17 cellular contexts compared by ENCODE assay signal in the genomic region with DNA sequence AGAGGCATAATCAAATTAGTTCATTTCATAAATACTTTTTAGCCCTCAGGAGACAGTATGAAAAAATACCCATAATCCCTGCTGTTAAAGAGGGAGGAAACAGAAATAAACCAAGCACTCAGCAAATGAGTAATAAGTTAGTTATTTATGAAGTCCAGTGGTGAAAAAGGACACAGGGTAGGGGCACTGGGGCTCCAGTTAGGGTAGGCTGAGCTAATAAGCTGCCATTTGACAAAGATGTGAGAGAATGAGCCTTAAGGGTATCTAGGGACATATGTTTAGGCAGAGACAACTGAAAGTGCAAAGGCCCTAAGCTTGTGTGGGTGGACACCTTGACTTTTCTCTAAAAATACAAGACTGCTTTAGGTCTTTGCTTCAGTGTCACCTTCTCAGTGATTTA.
DNase-seq lines count a peak whose midpoint lies in the region; ATAC-seq and TF ChIP-seq lines count a peak whose summit lies in the region.
"Had no signal": no experiment of that assay in that cellular context is flagged by ENCODE, and none has a peak within 500 bp of the region (broad histone marks: within the 10 kb centered on the region; RNA-seq: fewer than 3 reads in every experiment).

No MANE protein-coding gene starts in this region.

- H3K4me3 Mint-ChIP-seq in mesothelial cell of epicardium: no peak overlapping the region
- no peak overlapping the region for H3K4me3 Mint-ChIP-seq in chondrocyte (ENCODE audit: unreplicated experiment)
- H3K4me3 Mint-ChIP-seq: activated naive CD4-positive, alpha-beta T cell treated with anti-CD3 and anti-CD28 coated beads, Interleukin-2, amount 10 ng/mL, durations not matched to agents 7 days and 5 days; brain had no signal

- H3K9me3 Mint-ChIP-seq in mesothelial cell of epicardium (peaks cover 4% of the 10 kb centered on the region), chondrocyte (ENCODE audit: low read depth) (no peaks in the 10 kb centered on the region)
- H3K9me3 Mint-ChIP-seq: activated naive CD4-positive, alpha-beta T cell treated with anti-CD3 and anti-CD28 coated beads, Interleukin-2, amount 10 ng/mL, durations not matched to agents 7 days and 5 days; brain had no signal

- peaks cover 3% of the 10 kb centered on the region; the same call in 1 of the 2 replicates for H3K4me1 ChIP-seq in OCI-LY3 (ENCODE audit: low read length)
- no peaks in the 10 kb centered on the region for H3K4me1 ChIP-seq in OCI-LY7 (ENCODE audit: insufficient read depth, low read length, poor library complexity, severe bottlenecking)
- H3K4me1 ChIP-seq: right lobe of liver had no signal

- no peak overlapping the region for H3K27ac ChIP-seq in OCI-LY3 (ENCODE audit: low read length)
- no peak overlapping the region for H3K27ac ChIP-seq in OCI-LY7 (ENCODE audit: low read depth, low read length, poor library complexity, severe bottlenecking)
- no peak overlapping the region for H3K27ac ChIP-seq in caudate nucleus (ENCODE audit: low read depth, low read length)
- H3K27ac ChIP-seq: neutrophil, right lobe of liver, RWPE1 had no signal

- no TSS peak for BruUV-seq in OCI-LY7 (replicated peaks; lab: Mats Ljungman, UMichigan)

- H3K4me3 ChIP-seq in OCI-LY3 (ENCODE audit: low read length) (no peak overlapping the region), OCI-LY7 (ENCODE audit: low read depth, low read length, poor library complexity, severe bottlenecking) (no peak overlapping the region)
- H3K4me3 ChIP-seq: right lobe of liver had no signal

- H3K4me2 ChIP-seq in OCI-LY3 (ENCODE audit: low read length): no peak overlapping the region
- no peak overlapping the region for H3K4me2 ChIP-seq in OCI-LY7 (ENCODE audit: low read length)

- ATAC-seq in GM18858 (IDR thresholded peaks at IDR 0.05; ENCODE audit: unreplicated experiment): peak; percentile 47
- ATAC-seq in HG02759 (IDR thresholded peaks at IDR 0.05; ENCODE audit: unreplicated experiment): peak; percentile 76
- no peak for ATAC-seq in GM21360 (IDR thresholded peaks at IDR 0.05; ENCODE audit: unreplicated experiment)
- ATAC-seq: left lobe of liver, right lobe of liver had no signal

- no peak for DNase-seq in mesothelial cell of epicardium (ENCODE audit: low spot score in 2 of 2, unreplicated experiment in 2 of 2)
- DNase-seq in chondrocyte (ENCODE audit: low spot score): no peak
- no peak for DNase-seq in OCI-LY7 (ENCODE audit: low spot score)
- no peak for DNase-seq in caudate nucleus (lab: John Stamatoyannopoulos, UW)
- DNase-seq: activated CD4-positive, alpha-beta T cell treated with anti-CD3 and anti-CD28 coated beads, Interleukin-2, amount 50 U/mL, for 4 hours; activated naive CD4-positive, alpha-beta T cell treated with anti-CD3 and anti-CD28 coated beads, Interleukin-2, amount 10 ng/mL, durations not matched to agents 7 days and 5 days; dermis blood vessel endothelial cell; NCI-H2171 treated with DMSO at 0.1 percent for 48 hours; right lobe of liver had no signal

- POLR2A ChIA-PET in OCI-LY7 (lab: Charles Lee): interaction anchor here (0.6 kb wide), 1 partner anchor 707 kb away, joined by 3 read pairs; no protein-coding TSS in a partner anchor

- H3K27ac Mint-ChIP-seq in mesothelial cell of epicardium (peak overlapping the region; percentile 70), chondrocyte (ENCODE audit: unreplicated experiment) (no peak overlapping the region)
- H3K27ac Mint-ChIP-seq: activated naive CD4-positive, alpha-beta T cell treated with anti-CD3 and anti-CD28 coated beads, Interleukin-2, amount 10 ng/mL, durations not matched to agents 7 days and 5 days; brain had no signal

- H3K9me2 ChIP-seq in OCI-LY7 (ENCODE audit: insufficient read depth, low read length): no peaks in the 10 kb centered on the region

- no peaks in the 10 kb centered on the region for H3K79me2 ChIP-seq in OCI-LY3 (ENCODE audit: low read length)
- H3K79me2 ChIP-seq in OCI-LY7 (ENCODE audit: insufficient read depth, low read depth, low read length): no peaks in the 10 kb centered on the region

- intact Hi-C loops in OCI-LY7 (cut with micrococcal nuclease; ENCODE audit: unreplicated experiment): no loop called here

- no peaks in the 10 kb centered on the region for H3K36me3 ChIP-seq in OCI-LY3 (replicated peaks; ENCODE audit: low read depth, low read length)
- no peaks in the 10 kb centered on the region for H3K36me3 ChIP-seq in OCI-LY7 (ENCODE audit: insufficient read depth, low read length)
- H3K36me3 ChIP-seq: neutrophil, right lobe of liver had no signal

- H2AFZ ChIP-seq in OCI-LY3 (ENCODE audit: low read depth, low read length): peak overlapping the region; percentile 10; the same call in 1 of the 2 replicates
- no peak overlapping the region for H2AFZ ChIP-seq in OCI-LY7 (ENCODE audit: low read length)

- H4K20me1 ChIP-seq in OCI-LY3 (ENCODE audit: insufficient read depth, low read length) (no peaks in the 10 kb centered on the region), OCI-LY7 (ENCODE audit: insufficient read depth, low read length) (no peaks in the 10 kb centered on the region)

- H3K4me1 Mint-ChIP-seq in mesothelial cell of epicardium (peaks cover 21% of the 10 kb centered on the region), chondrocyte (ENCODE audit: low read depth) (peaks cover 5% of the 10 kb centered on the region)
- H3K4me1 Mint-ChIP-seq: activated naive CD4-positive, alpha-beta T cell treated with anti-CD3 and anti-CD28 coated beads, Interleukin-2, amount 10 ng/mL, durations not matched to agents 7 days and 5 days; brain had no signal

- H3K27me3 ChIP-seq in OCI-LY3 (ENCODE audit: low read depth, low read length): no peaks in the 10 kb centered on the region
- H3K27me3 ChIP-seq: neutrophil, right lobe of liver had no signal

- TF ChIP-seq CTCF in OCI-LY3 (IDR thresholded peaks at IDR 0.05; ENCODE audit: low read depth, low read length): no peak
- TF ChIP-seq CTCF in mesothelial cell of epicardium (IDR thresholded peaks at IDR 0.05; ENCODE audit: unreplicated experiment): no peak
- TF ChIP-seq CTCF in chondrocyte (IDR thresholded peaks at IDR 0.05): no peak
- no peak for TF ChIP-seq CTCF in OCI-LY7 (conservative IDR thresholded peaks at IDR 0.05; ENCODE audit: low read length)

- H3K9ac ChIP-seq in OCI-LY3 (ENCODE audit: low read length): no peak overlapping the region

- CTCF ChIA-PET in OCI-LY7 (lab: Charles Lee; ENCODE audit: unreplicated experiment): no interaction called here

- H3K9me3 ChIP-seq in OCI-LY3 (ENCODE audit: insufficient read depth, low read length) (no peaks in the 10 kb centered on the region), OCI-LY7 (ENCODE audit: low read length) (no peaks in the 10 kb centered on the region)
- H3K9me3 ChIP-seq: neutrophil, right lobe of liver had no signal

- H3K27me3 Mint-ChIP-seq in mesothelial cell of epicardium (ENCODE audit: low read depth): no peaks in the 10 kb centered on the region
- no peaks in the 10 kb centered on the region for H3K27me3 Mint-ChIP-seq in chondrocyte (ENCODE audit: low read depth)
- H3K27me3 Mint-ChIP-seq: activated naive CD4-positive, alpha-beta T cell treated with anti-CD3 and anti-CD28 coated beads, Interleukin-2, amount 10 ng/mL, durations not matched to agents 7 days and 5 days; brain had no signal

- H3K36me3 Mint-ChIP-seq in mesothelial cell of epicardium: no peaks in the 10 kb centered on the region
- peaks cover 2% of the 10 kb centered on the region for H3K36me3 Mint-ChIP-seq in chondrocyte (ENCODE audit: low read depth)
- H3K36me3 Mint-ChIP-seq: activated naive CD4-positive, alpha-beta T cell treated with anti-CD3 and anti-CD28 coated beads, Interleukin-2, amount 10 ng/mL, durations not matched to agents 7 days and 5 days; brain had no signal
